ENCODE assay signal across 13 cellular contexts in the genomic region with DNA sequence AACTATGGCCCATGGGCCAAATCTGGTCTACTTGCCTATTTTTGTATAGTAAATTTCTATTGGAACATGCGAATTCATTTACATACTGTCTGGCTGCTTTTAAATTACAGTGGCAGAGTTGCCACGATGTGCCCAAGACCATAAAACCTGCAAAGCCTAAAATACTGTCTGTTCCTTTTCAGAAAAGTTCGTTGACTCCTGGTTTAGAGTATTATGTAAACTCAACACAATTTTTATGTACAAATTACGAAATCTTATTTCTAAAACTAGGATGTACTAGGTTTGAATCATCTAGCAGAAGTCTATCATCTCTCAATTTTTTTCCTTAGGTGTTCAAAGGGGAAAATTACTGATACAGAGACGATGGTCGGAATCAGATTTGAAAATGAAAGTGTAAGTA. TPM values are rescaled to one million over a fixed set of nuclear protein-coding genes. Genes with fewer than 3 reads are reported as not detected.
A peak's percentile ranks its signal among the peaks of the same experiment; 100 is the strongest.
DNase-seq lines count a peak whose midpoint lies in the region; ATAC-seq lines count a peak whose summit lies in the region.
"Had no signal": no experiment of that assay in that cellular context is flagged by ENCODE, and none has a peak within 500 bp of the region (broad histone marks: within the 10 kb centered on the region; RNA-seq: fewer than 3 reads in every experiment).

No MANE protein-coding gene starts in this region.

- no peak overlapping the region for H3K4me3 ChIP-seq in CD8-positive, alpha-beta memory T cell (ENCODE audit: low read length)
- no peak overlapping the region for H3K4me3 ChIP-seq in Karpas-422 (ENCODE audit: low read length)
- no peak overlapping the region for H3K4me3 ChIP-seq in trophoblast cell (ENCODE audit: low read depth, low read length)

- no peaks in the 10 kb centered on the region for H3K27me3 ChIP-seq in CD8-positive, alpha-beta memory T cell (ENCODE audit: insufficient read depth, low read length, poor library complexity, severe bottlenecking)
- H3K27me3 ChIP-seq in Karpas-422 (ENCODE audit: low read length) (no peaks in the 10 kb centered on the region), trophoblast cell (ENCODE audit: insufficient read depth, low read length) (no peaks in the 10 kb centered on the region)

- H3K9me3 Mint-ChIP-seq in activated CD4-positive, alpha-beta T cell treated with anti-CD3 and anti-CD28 coated beads, Interleukin-2, amount 10 ng/mL, durations not matched to agents 7 days and 5 days = no peaks in the 10 kb centered on the region
- no peaks in the 10 kb centered on the region for H3K9me3 Mint-ChIP-seq in CD8-positive, alpha-beta memory T cell
- H3K9me3 Mint-ChIP-seq in T-cell = no peaks in the 10 kb centered on the region
- H3K9me3 Mint-ChIP-seq in effector memory CD8-positive, alpha-beta T cell = no peaks in the 10 kb centered on the region

- H3K9me2 ChIP-seq in Karpas-422 (replicated peaks; ENCODE audit: insufficient read depth, low read length) = no peaks in the 10 kb centered on the region

- peaks cover 42% of the 10 kb centered on the region for H3K36me3 ChIP-seq in CD8-positive, alpha-beta memory T cell (ENCODE audit: insufficient read depth, low read length)
- peaks cover 53% of the 10 kb centered on the region for H3K36me3 ChIP-seq in Karpas-422 (ENCODE audit: insufficient read depth, low read length)
- H3K36me3 ChIP-seq in trophoblast cell (ENCODE audit: control insufficient read depth in 1 of 2, insufficient read depth in 2 of 2, low read length in 2 of 2) = peaks cover 13 to 15% of the 10 kb centered on the region in 2 experiments

- H4K91ac ChIP-seq in trophoblast cell (ENCODE audit: low read depth, low read length) = no peak overlapping the region

- no peak overlapping the region for H2AK5ac ChIP-seq in trophoblast cell (ENCODE audit: low read length)

- no peak overlapping the region for H3K18ac ChIP-seq in trophoblast cell (ENCODE audit: low read length)

- POLR2A ChIA-PET in activated CD4-positive, alpha-beta T cell treated with anti-CD3 and anti-CD28 coated beads, Interleukin-2, amount 10 ng/mL, durations not matched to agents 7 days and 5 days (lab: Charles Lee) = no interaction called here
- POLR2A ChIA-PET in CD8-positive, alpha-beta memory T cell (lab: Charles Lee) = no interaction called here
- POLR2A ChIA-PET in T-cell (lab: Charles Lee) = interaction anchor here in 1 of 2 donors (0.5 kb wide), 1 partner anchor 19 kb away, joined by 4 read pairs; no protein-coding TSS in a partner anchor

- no peak overlapping the region for H3K23ac ChIP-seq in trophoblast cell (ENCODE audit: low read length)

- H3K9ac ChIP-seq in Karpas-422 (ENCODE audit: low read length) = no peak overlapping the region
- H3K9ac ChIP-seq in trophoblast cell (ENCODE audit: low read length) = no peak overlapping the region

- H3K79me2 ChIP-seq in Karpas-422 (ENCODE audit: low read length) (no peaks in the 10 kb centered on the region; the same call in 1 of the 2 replicates), trophoblast cell (ENCODE audit: control insufficient read depth, insufficient read depth, low read length, poor library complexity) (no peaks in the 10 kb centered on the region)

- peak overlapping the region; percentile 74 for H3K27ac Mint-ChIP-seq in activated CD4-positive, alpha-beta T cell treated with anti-CD3 and anti-CD28 coated beads, Interleukin-2, amount 10 ng/mL, durations not matched to agents 7 days and 5 days
- peak overlapping the region in 6 of 8 donors; percentile 59 to 93 (median 66) for H3K27ac Mint-ChIP-seq in CD8-positive, alpha-beta memory T cell
- H3K27ac Mint-ChIP-seq in T-cell = peak overlapping the region; percentile 59 to 80
- H3K27ac Mint-ChIP-seq in effector memory CD8-positive, alpha-beta T cell = peak overlapping the region; percentile 9 to 63

- no peaks in the 10 kb centered on the region for H3K4me1 ChIP-seq in CD8-positive, alpha-beta memory T cell (ENCODE audit: insufficient read depth, low read length)
- H3K4me1 ChIP-seq in Karpas-422 (ENCODE audit: low read length) (no peaks in the 10 kb centered on the region), trophoblast cell (ENCODE audit: control insufficient read depth in 1 of 2, insufficient read depth in 2 of 2, low read length in 2 of 2) (no peaks in the 10 kb centered on the region)

- no peak overlapping the region for H4K12ac ChIP-seq in trophoblast cell (ENCODE audit: low read depth, low read length)

- H3K4me2 ChIP-seq in Karpas-422 (ENCODE audit: low read depth, low read length, poor library complexity, severe bottlenecking) (no peak overlapping the region), trophoblast cell (ENCODE audit: low read length) (no peak overlapping the region)

- H3K27me3 Mint-ChIP-seq in activated CD4-positive, alpha-beta T cell treated with anti-CD3 and anti-CD28 coated beads, Interleukin-2, amount 10 ng/mL, durations not matched to agents 7 days and 5 days = no peaks in the 10 kb centered on the region
- no peaks in the 10 kb centered on the region for H3K27me3 Mint-ChIP-seq in CD8-positive, alpha-beta memory T cell
- H3K27me3 Mint-ChIP-seq in T-cell = no peaks in the 10 kb centered on the region
- H3K27me3 Mint-ChIP-seq in effector memory CD8-positive, alpha-beta T cell = no peaks in the 10 kb centered on the region

- no peak overlapping the region for H3K4me3 Mint-ChIP-seq in activated CD4-positive, alpha-beta T cell treated with anti-CD3 and anti-CD28 coated beads, Interleukin-2, amount 10 ng/mL, durations not matched to agents 7 days and 5 days
- peak overlapping the region in 5 of 7 donors; percentile 48 to 74 (median 51) for H3K4me3 Mint-ChIP-seq in CD8-positive, alpha-beta memory T cell
- H3K4me3 Mint-ChIP-seq in T-cell = peak overlapping the region in 1 of 3 donors; percentile 55
- no peak overlapping the region for H3K4me3 Mint-ChIP-seq in effector memory CD8-positive, alpha-beta T cell

- no peak overlapping the region for H2BK120ac ChIP-seq in trophoblast cell (ENCODE audit: insufficient read depth, low read length, poor library complexity)

- intact Hi-C loops in left colon (cut with DNase I, micrococcal nuclease) = no loop called here

- ATAC-seq in T-cell (replicated peaks in 1 of 4) = no peak
- ATAC-seq in effector memory CD8-positive, alpha-beta T cell (replicated peaks) = no peak
- ATAC-seq in left colon = no peak
- ATAC-seq: Right ventricle myocardium inferior had no signal

- H2BK12ac ChIP-seq in trophoblast cell (ENCODE audit: low read length) = no peak overlapping the region

- no peaks in the 10 kb centered on the region for H3K9me3 ChIP-seq in CD8-positive, alpha-beta memory T cell (ENCODE audit: low read length)
- H3K9me3 ChIP-seq in Karpas-422 (ENCODE audit: low read length) (no peaks in the 10 kb centered on the region), trophoblast cell (ENCODE audit: insufficient read depth, low read depth, low read length) (no peaks in the 10 kb centered on the region)

- H4K8ac ChIP-seq in trophoblast cell (ENCODE audit: low read depth, low read length) = no peak overlapping the region

- peaks cover 13% of the 10 kb centered on the region for H3K4me1 Mint-ChIP-seq in activated CD4-positive, alpha-beta T cell treated with anti-CD3 and anti-CD28 coated beads, Interleukin-2, amount 10 ng/mL, durations not matched to agents 7 days and 5 days
- peaks cover 0 to 14% (median 10%) of the 10 kb centered on the region in 3 donors for H3K4me1 Mint-ChIP-seq in CD8-positive, alpha-beta memory T cell
- peaks cover 0 to 6% (median 0%) of the 10 kb centered on the region in 3 donors for H3K4me1 Mint-ChIP-seq in T-cell
- H3K4me1 Mint-ChIP-seq in effector memory CD8-positive, alpha-beta T cell (ENCODE audit: low read depth in 2 of 2) = peaks cover 0 to 4% of the 10 kb centered on the region in 2 donors

- H3K14ac ChIP-seq in trophoblast cell (ENCODE audit: low read length) = no peak overlapping the region

- H3K79me1 ChIP-seq in trophoblast cell (ENCODE audit: low read length) = no peaks in the 10 kb centered on the region

- WGBS in trophoblast cell (ENCODE audit: extremely low coverage, insufficient coverage, insufficient read length) = no CpG with 5 or more reads among the region's 6 CpGs

- no peak overlapping the region for H3K27ac ChIP-seq in CD8-positive, alpha-beta memory T cell (ENCODE audit: low read depth, low read length)
- H3K27ac ChIP-seq in Karpas-422 (ENCODE audit: low read length) (no peak overlapping the region), trophoblast cell (ENCODE audit: low read depth, low read length) (no peak overlapping the region)

- no peak overlapping the region for H2AFZ ChIP-seq in Karpas-422 (ENCODE audit: low read length)
- no peak overlapping the region for H2AFZ ChIP-seq in trophoblast cell (ENCODE audit: insufficient read depth, low read length, poor library complexity)

- no peak overlapping the region for H3K4ac ChIP-seq in trophoblast cell (ENCODE audit: low read depth, low read length)

- CTCF ChIA-PET in activated CD4-positive, alpha-beta T cell treated with anti-CD3 and anti-CD28 coated beads, Interleukin-2, amount 10 ng/mL, durations not matched to agents 7 days and 5 days (lab: Charles Lee) = interaction anchor here (1.4 kb wide), 1 partner anchor 20 kb away, joined by 3 read pairs; no protein-coding TSS in a partner anchor
- CTCF ChIA-PET in CD8-positive, alpha-beta memory T cell (lab: Charles Lee) = no interaction called here
- CTCF ChIA-PET in T-cell (lab: Charles Lee) = no interaction called here

- no peak for DNase-seq in activated CD4-positive, alpha-beta T cell treated with anti-CD3 and anti-CD28 coated beads, Interleukin-2, amount 10 ng/mL, durations not matched to agents 7 days and 5 days
- DNase-seq in activated CD4-positive, alpha-beta T cell treated with anti-CD3 and anti-CD28 coated beads, Interleukin-2, amount 50 U/mL, for 1 hour = no peak
- DNase-seq in CD8-positive, alpha-beta memory T cell = no peak
- DNase-seq in T-cell (no peak), left colon (no peak), Karpas-422 (no peak), trophoblast cell (no peak)
- DNase-seq in effector memory CD8-positive, alpha-beta T cell = no peak
- DNase-seq: C1 segment of cervical spinal cord, H7, NCI-H1092 treated with DMSO at 0.1 percent for 48 hours, NCI-H1694 treated with DMSO at 0.1 percent for 48 hours had no signal

- no peak overlapping the region for H2BK5ac ChIP-seq in trophoblast cell (ENCODE audit: low read depth, low read length, poor library complexity)

- peaks cover 37% of the 10 kb centered on the region for H3K36me3 Mint-ChIP-seq in activated CD4-positive, alpha-beta T cell treated with anti-CD3 and anti-CD28 coated beads, Interleukin-2, amount 10 ng/mL, durations not matched to agents 7 days and 5 days (ENCODE audit: low read depth)
- H3K36me3 Mint-ChIP-seq in CD8-positive, alpha-beta memory T cell = peaks cover 15 to 76% (median 25%) of the 10 kb centered on the region in 3 donors
- peaks cover 53% of the 10 kb centered on the region for H3K36me3 Mint-ChIP-seq in T-cell
- peaks cover 93% of the 10 kb centered on the region for H3K36me3 Mint-ChIP-seq in effector memory CD8-positive, alpha-beta T cell (ENCODE audit: insufficient read depth)

- no peaks in the 10 kb centered on the region for H4K20me1 ChIP-seq in Karpas-422 (ENCODE audit: insufficient read depth, low read depth, low read length)

RNA-seq across cellular contexts. Expression of a gene that starts 26.9 kb away (rescaled TPM):
- 10 to 100 TPM; 29.7 to 31.2 TPM for total RNA-seq in activated CD4-positive, alpha-beta T cell treated with anti-CD3 and anti-CD28 coated beads, Interleukin-2, amount 10 ng/mL, durations not matched to agents 7 days and 5 days
- total RNA-seq in CD8-positive, alpha-beta memory T cell = 10 to 100 TPM; 41.2 to 41.5 TPM
- 15.3 TPM for polyA plus RNA-seq in CD8-positive, alpha-beta memory T cell
- total RNA-seq in T-cell (10 to 100 TPM; 33.1 to 56.1 (median 41.9) TPM), left colon (10 to 100 TPM; 28.7 to 36.5 TPM)
- total RNA-seq in Karpas-422 (2014; rRNA removed; shearing (Covaris generic); ENCODE audit: low replicate concordance) = 59.1 and 89.1 TPM in 2 replicates
- 21.8 and 24.1 TPM in 2 replicates for polyA plus RNA-seq in trophoblast cell (2013)

Comparison
In these comparisons a context has a peak if more than half of its experiments do, and no peak if none do; other contexts are left out.
1. H3K4me3 Mint-ChIP-seq: peak in CD8-positive, alpha-beta memory T cell (5 of 7); none in activated CD4-positive, alpha-beta T cell treated with anti-CD3 and anti-CD28 coated beads, Interleukin-2, amount 10 ng/mL, durations not matched to agents 7 days and 5 days (single experiment) and effector memory CD8-positive, alpha-beta T cell (0 of 2).
2. Peak in every context shown above with its lines, with median percentiles within 50 percentile points of each other: H3K27ac Mint-ChIP-seq.